17 cellular contexts compared by ENCODE assay signal in the genomic region with DNA sequence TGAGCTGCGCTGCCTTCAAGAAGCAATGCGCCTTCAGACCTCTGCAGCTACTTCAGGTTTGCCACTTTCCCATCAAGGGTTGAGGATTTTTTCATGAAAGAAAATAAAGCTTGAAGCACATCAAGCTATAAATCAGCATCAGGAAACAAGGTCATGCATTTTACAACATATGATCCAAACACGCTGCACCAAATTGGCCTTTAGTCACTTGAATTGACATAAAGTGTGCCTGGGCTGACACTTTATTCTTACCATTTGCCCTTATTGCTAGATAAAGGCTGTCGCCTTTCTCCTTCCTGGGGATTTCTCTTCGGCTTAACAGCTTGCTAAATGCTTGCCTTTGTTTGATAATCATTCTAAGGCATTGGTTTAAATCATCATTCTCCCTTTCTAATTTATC.
DNase-seq lines count a peak whose midpoint lies in the region; ATAC-seq and TF ChIP-seq lines count a peak whose summit lies in the region.
"Had no signal": no experiment of that assay in that cellular context is flagged by ENCODE, and none has a peak within 500 bp of the region (broad histone marks: within the 10 kb centered on the region; RNA-seq: fewer than 3 reads in every experiment).

No MANE protein-coding gene starts in this region.

- no peak overlapping the region for H2BK5ac ChIP-seq in trophoblast cell (ENCODE audit: low read depth, low read length, poor library complexity)

- no peak overlapping the region for H3K23ac ChIP-seq in trophoblast cell (ENCODE audit: low read length)

- no peak overlapping the region for H3K4ac ChIP-seq in trophoblast cell (ENCODE audit: low read depth, low read length)

- H3K9ac ChIP-seq in trophoblast cell (ENCODE audit: low read length), result no peak overlapping the region

- H2BK120ac ChIP-seq in trophoblast cell (ENCODE audit: insufficient read depth, low read length, poor library complexity), result no peak overlapping the region

- H4K8ac ChIP-seq in trophoblast cell (ENCODE audit: low read depth, low read length), result no peak overlapping the region

- H2AFZ ChIP-seq in trophoblast cell (ENCODE audit: insufficient read depth, low read length, poor library complexity), result no peak overlapping the region

- H3K79me2 ChIP-seq in trophoblast cell (ENCODE audit: control insufficient read depth, insufficient read depth, low read length, poor library complexity), result no peaks in the 10 kb centered on the region

- H3K27me3 ChIP-seq in right cardiac atrium (ENCODE audit: control insufficient read depth, insufficient read depth), result no peaks in the 10 kb centered on the region
- H3K27me3 ChIP-seq in right atrium auricular region, result no peaks in the 10 kb centered on the region
- H3K27me3 ChIP-seq in trophoblast cell (ENCODE audit: insufficient read depth, low read length), result no peaks in the 10 kb centered on the region
- H3K27me3 ChIP-seq: BE2C had no signal

- no peak overlapping the region for H4K12ac ChIP-seq in trophoblast cell (ENCODE audit: low read depth, low read length)

- no peak overlapping the region for H3K4me2 ChIP-seq in trophoblast cell (ENCODE audit: low read length)

- no peak for ATAC-seq in right cardiac atrium
- ATAC-seq: CD8-positive, alpha-beta T cell had no signal

- intact Hi-C loops in right cardiac atrium (cut with DNase I), result no loop called here

- H3K9me3 ChIP-seq in right cardiac atrium (ENCODE audit: control insufficient read depth, low read length) (no peaks in the 10 kb centered on the region), right atrium auricular region (no peaks in the 10 kb centered on the region), trophoblast cell (ENCODE audit: insufficient read depth, low read depth, low read length) (no peaks in the 10 kb centered on the region)
- H3K9me3 ChIP-seq: BE2C had no signal

- no peak overlapping the region for H3K18ac ChIP-seq in trophoblast cell (ENCODE audit: low read length)

- H4K91ac ChIP-seq in trophoblast cell (ENCODE audit: low read depth, low read length), result no peak overlapping the region

- no peak for TF ChIP-seq CTCF in right atrium auricular region (IDR thresholded peaks at IDR 0.05)

- H2AK5ac ChIP-seq in trophoblast cell (ENCODE audit: low read length), result no peak overlapping the region

- 65% methylated on average over 5 of the region's 5 CpGs for WGBS in right cardiac atrium
- WGBS in trophoblast cell (ENCODE audit: extremely low coverage, insufficient coverage, insufficient read length), result no CpG with 5 or more reads among the region's 5 CpGs

- DNase-seq in NCI-H1417 (lab: John Stamatoyannopoulos, UW) (peak in 2 of 3 experiments; percentile 51 to 77), NCI-H1417 treated with DMSO at 0.1 percent for 48 hours (lab: John Stamatoyannopoulos, UW) (no peak), right cardiac atrium (no peak), right atrium auricular region (ENCODE audit: low spot score) (no peak), left kidney (ENCODE audit: low read depth, low spot score) (peak; percentile 40), OCI-M2 (lab: John Stamatoyannopoulos, UW; ENCODE audit: unreplicated experiment) (no peak), trophoblast cell (no peak), GM19238 (ENCODE audit: insufficient read length, low spot score) (no peak)
- DNase-seq: BE2C; CD8-positive, alpha-beta T cell; DMS79; KG1; NCI-H1694; NCI-H2107; NCI-H748 treated with DMSO at 0.1 percent for 48 hours; SHP77 treated with DMSO at 0.1 percent for 48 hours had no signal

- peak overlapping the region; percentile 53 for H3K27ac ChIP-seq in right cardiac atrium (ENCODE audit: low read length)
- peak overlapping the region in 1 of 2 donors; percentile 54 for H3K27ac ChIP-seq in right atrium auricular region
- H3K27ac ChIP-seq in trophoblast cell (ENCODE audit: low read depth, low read length), result no peak overlapping the region
- H3K27ac ChIP-seq: 22Rv1 had no signal

- H3K79me1 ChIP-seq in trophoblast cell (ENCODE audit: low read length), result no peaks in the 10 kb centered on the region

- no peak overlapping the region for H2BK12ac ChIP-seq in trophoblast cell (ENCODE audit: low read length)

- H3K4me3 ChIP-seq in right cardiac atrium (ENCODE audit: low read length) (no peak overlapping the region), right atrium auricular region (no peak overlapping the region), trophoblast cell (ENCODE audit: low read depth, low read length) (no peak overlapping the region)

- no peak overlapping the region for H3K14ac ChIP-seq in trophoblast cell (ENCODE audit: low read length)

- H3K36me3 ChIP-seq in right atrium auricular region (no peaks in the 10 kb centered on the region), trophoblast cell (ENCODE audit: control insufficient read depth in 1 of 2, insufficient read depth in 2 of 2, low read length in 2 of 2) (no peaks in the 10 kb centered on the region)
- H3K36me3 ChIP-seq: BE2C had no signal

- peaks cover 8% of the 10 kb centered on the region for H3K4me1 ChIP-seq in right cardiac atrium (ENCODE audit: control insufficient read depth, insufficient read depth, low read length)
- H3K4me1 ChIP-seq in right atrium auricular region, result peaks cover 0 to 29% of the 10 kb centered on the region in 2 donors
- H3K4me1 ChIP-seq in trophoblast cell (ENCODE audit: control insufficient read depth in 1 of 2, insufficient read depth in 2 of 2, low read length in 2 of 2), result peaks cover 0 to 5% of the 10 kb centered on the region in 2 experiments
- H3K4me1 ChIP-seq: BE2C had no signal

Comparison
In these comparisons a context has a peak if more than half of its experiments do, and no peak if none do; other contexts are left out.
1. DNase-seq: peak in NCI-H1417 (2 of 3) and left kidney (single experiment); none in NCI-H1417 treated with DMSO at 0.1 percent for 48 hours (single experiment), right cardiac atrium (0 of 3), right atrium auricular region (single experiment), OCI-M2 (single experiment), trophoblast cell (0 of 2) and GM19238 (single experiment).